Comparison of ENCODE assay signal across 8 cellular contexts in the genomic region with DNA sequence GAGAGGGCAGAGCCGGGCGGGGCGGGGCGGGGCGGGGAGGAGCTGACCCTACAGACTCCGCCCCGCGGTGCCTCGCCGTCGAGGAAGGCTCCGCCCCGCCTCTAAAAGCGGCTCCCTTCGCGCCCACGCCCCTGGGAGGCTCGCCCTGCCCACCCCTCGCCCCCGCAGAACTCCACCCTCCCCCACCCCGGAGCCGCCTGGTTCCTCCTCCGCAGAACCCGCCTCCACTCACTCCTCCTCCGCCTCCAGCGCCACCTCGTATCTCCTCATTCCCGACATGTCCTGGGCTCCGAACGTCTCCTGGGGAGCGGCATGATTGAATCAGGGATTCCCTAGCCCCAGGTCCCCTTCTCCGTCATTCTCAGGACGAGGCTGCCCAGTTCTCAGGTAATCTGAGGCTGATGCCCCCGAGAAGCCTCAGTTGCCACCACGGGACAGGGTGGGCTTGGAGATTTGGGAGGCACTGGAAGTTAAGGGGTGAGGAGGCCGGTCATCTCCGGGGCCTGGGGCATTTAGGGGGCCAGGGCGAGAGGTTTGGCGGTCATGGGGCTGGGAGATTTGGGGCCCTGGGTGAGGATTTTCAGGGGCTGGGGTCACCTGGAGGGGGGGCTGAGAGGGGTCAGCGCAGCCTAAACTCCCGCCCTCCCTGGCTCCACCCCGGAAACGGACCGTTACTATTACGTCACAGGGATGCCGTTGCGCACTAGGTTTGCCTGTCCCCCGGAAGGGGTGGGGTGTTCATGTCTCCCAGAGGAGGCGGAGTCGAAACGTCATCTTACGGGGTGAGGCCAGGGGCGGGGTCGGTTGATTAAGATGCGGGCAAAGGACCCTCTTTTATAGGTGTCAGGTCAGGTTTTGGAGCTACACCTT. TPM values are rescaled to one million over a fixed set of nuclear protein-coding genes. Genes with fewer than 3 reads are reported as not detected.
DNase-seq lines count a peak whose midpoint lies in the region; ATAC-seq and TF ChIP-seq lines count a peak whose summit lies in the region.

No MANE protein-coding gene starts in this region.

- H4K91ac ChIP-seq in IMR-90 (ENCODE audit: insufficient read depth, low read depth, low read length), result peak overlapping the region; percentile 94

- H3K9me3 ChIP-seq in CD8-positive, alpha-beta memory T cell (ENCODE audit: low read length), result no peaks in the 10 kb centered on the region
- H3K9me3 ChIP-seq in IMR-90 (ENCODE audit: control insufficient read depth, insufficient read depth, low read length) (no peaks in the 10 kb centered on the region), mucosa of descending colon (no peaks in the 10 kb centered on the region)

- H2BK5ac ChIP-seq in IMR-90 (ENCODE audit: low read depth, low read length, poor library complexity, severe bottlenecking), result peak overlapping the region; percentile 89

- WGBS in IMR-90 (ENCODE audit: extremely low coverage in 2 of 2, insufficient read length in 1 of 2), 2 experiments, result 0% methylated on average over 2 of the region's 55 CpGs; no CpG with 5 or more reads in 1 of the 2 experiments

- dilution Hi-C loops in IMR-90 (cut with HindIII; ENCODE audit: low sequenced_read_pairs, unreplicated experiment), result no loop called here

- CTCF ChIA-PET in CD8-positive, alpha-beta memory T cell (lab: Charles Lee), result interaction anchor here (1.1 to 5.0 kb wide), 9 partner anchors 10 to 49 kb away, joined by 3 to 54 read pairs (median 10); partner anchors contain the start of genes GALT, IL11RA and SIGMAR1
- CTCF ChIA-PET in IMR-90 (lab: Yijun Ruan, JAX), result interaction anchor here (1.1 to 2.4 kb wide), 3 partner anchors 13 to 36 kb away, joined by 3 to 7 read pairs (median 6); partner anchors contain the start of gene IL11RA

- peak overlapping the region; percentile 87 for H3K4me3 ChIP-seq in CD8-positive, alpha-beta memory T cell (ENCODE audit: low read length)
- H3K4me3 ChIP-seq in IMR-90 (ENCODE audit: insufficient read depth, low read depth, low read length), result peak overlapping the region; percentile 79
- peak overlapping the region; percentile 57 for H3K4me3 ChIP-seq in mucosa of descending colon

- peak overlapping the region; percentile 81 for H3K23ac ChIP-seq in IMR-90 (ENCODE audit: low read depth, low read length)

- in situ Hi-C loops in IMR-90 (cut with MboI; ENCODE audit: low sequenced_read_pairs), result no loop called here

- H2AFZ ChIP-seq in IMR-90 (replicated peaks; ENCODE audit: low read length, poor library complexity), result peak overlapping the region; percentile 96

- H3K4me1 Mint-ChIP-seq in CD8-positive, alpha-beta memory T cell, result peaks cover 34 to 55% (median 41%) of the 10 kb centered on the region in 3 donors

- peak overlapping the region; percentile 94 for H3K9ac ChIP-seq in IMR-90 (ENCODE audit: low read depth, low read length)

- peak overlapping the region; percentile 65 for H2BK120ac ChIP-seq in IMR-90 (ENCODE audit: low read depth, low read length)

- TF ChIP-seq CTCF in IMR-90 (conservative IDR thresholded peaks at IDR 0.05; ENCODE audit: low read depth, low read length) (no peak), mucosa of descending colon (IDR thresholded peaks at IDR 0.05) (no peak)

- peak overlapping the region; percentile 97 for H3K4ac ChIP-seq in IMR-90 (ENCODE audit: low read depth, low read length)

- H2BK20ac ChIP-seq in IMR-90 (ENCODE audit: low read depth, low read length), result peak overlapping the region; percentile 28

- H3K14ac ChIP-seq in IMR-90 (replicated peaks; ENCODE audit: low read depth, low read length), result peak overlapping the region; percentile 97

- H3K27me3 ChIP-seq in CD8-positive, alpha-beta memory T cell (ENCODE audit: insufficient read depth, low read length, poor library complexity, severe bottlenecking), result no peaks in the 10 kb centered on the region
- H3K27me3 ChIP-seq in IMR-90 (ENCODE audit: control insufficient read depth, insufficient read depth, low read length), result no peaks in the 10 kb centered on the region

- no peaks in the 10 kb centered on the region for H3K36me3 ChIP-seq in CD8-positive, alpha-beta memory T cell (ENCODE audit: insufficient read depth, low read length)
- H3K36me3 ChIP-seq in IMR-90 (ENCODE audit: control insufficient read depth, insufficient read depth, low read length), result peaks cover 3% of the 10 kb centered on the region; the same call in 1 of the 2 replicates
- H3K36me3 ChIP-seq in mucosa of descending colon (ENCODE audit: low read depth), result peaks cover 3% of the 10 kb centered on the region

- H4K8ac ChIP-seq in IMR-90 (ENCODE audit: low read depth in 2 of 2, low read length in 2 of 2), result peak overlapping the region; percentile 79 to 93

- ATAC-seq in GM21526 (IDR thresholded peaks at IDR 0.05; ENCODE audit: low FRiP score, unreplicated experiment), result peak; percentile 73
- peak; percentile 91 for ATAC-seq in IMR-90 (ENCODE audit: low read depth)
- peak; percentile 92 for ATAC-seq in mucosa of descending colon

- intact Hi-C loops in IMR-90 (cut with micrococcal nuclease) (no loop called here), mucosa of descending colon (cut with DNase I, micrococcal nuclease) (no loop called here)

- H2AK5ac ChIP-seq in IMR-90 (ENCODE audit: low read depth, low read length), result peak overlapping the region; percentile 96

- H2BK15ac ChIP-seq in IMR-90 (ENCODE audit: low read depth, low read length), result peak overlapping the region; percentile 71; the same call in 1 of the 3 replicates

- peak overlapping the region; percentile 96 for H3K27ac ChIP-seq in CD8-positive, alpha-beta memory T cell (ENCODE audit: low read depth, low read length)
- H3K27ac ChIP-seq in IMR-90 (ENCODE audit: insufficient read depth, low read length) (peak overlapping the region; percentile 88), epithelial cell of prostate (peak overlapping the region; percentile 83)

- TF ChIP-seq RAD21 in IMR-90 (IDR thresholded peaks at IDR 0.05; ENCODE audit: low read length), result no peak

- peak; percentile 94 for TF ChIP-seq POLR2A in IMR-90 (IDR thresholded peaks at IDR 0.05; ENCODE audit: low read depth, low read length)

- peaks cover 10% of the 10 kb centered on the region for H3K9me1 ChIP-seq in IMR-90 (ENCODE audit: insufficient read depth, low read length)

- peaks cover 5 to 14% (median 13%) of the 10 kb centered on the region in 3 donors for H3K36me3 Mint-ChIP-seq in CD8-positive, alpha-beta memory T cell

- peak overlapping the region; percentile 98 for H2AK9ac ChIP-seq in IMR-90 (replicated peaks; ENCODE audit: low read depth, low read length, poor library complexity)

- H3K9me3 Mint-ChIP-seq in CD8-positive, alpha-beta memory T cell, result peaks cover 0 to 11% (median 4%) of the 10 kb centered on the region in 5 donors

- H3K4me3 Mint-ChIP-seq in CD8-positive, alpha-beta memory T cell, result peak overlapping the region; percentile 82 to 97 (median 89)

- POLR2A ChIA-PET in CD8-positive, alpha-beta memory T cell (lab: Charles Lee), result interaction anchor here (0.7 to 3.0 kb wide), 5 partner anchors 19 to 53 kb away, joined by 3 to 20 read pairs (median 3); partner anchors contain the start of genes DCTN3, GALT and RPP25L
- POLR2A ChIA-PET in IMR-90 (lab: Charles Lee; ENCODE audit: unreplicated experiment), result no interaction called here

- BruUV-seq in IMR-90 (replicated peaks; lab: Mats Ljungman, UMichigan), result TSS peak; percentile 56

- peaks cover 48% of the 10 kb centered on the region for H3K4me1 ChIP-seq in CD8-positive, alpha-beta memory T cell (ENCODE audit: insufficient read depth, low read length)
- H3K4me1 ChIP-seq in IMR-90 (ENCODE audit: control insufficient read depth, insufficient read depth, low read length) (no peaks in the 10 kb centered on the region), mucosa of descending colon (ENCODE audit: low read depth) (peaks cover 4% of the 10 kb centered on the region)

- H4K5ac ChIP-seq in IMR-90 (ENCODE audit: low read depth, low read length), result peak overlapping the region; percentile 88

- H3K27ac Mint-ChIP-seq in CD8-positive, alpha-beta memory T cell, result peak overlapping the region; percentile 87 to 99 (median 98)

- H4K20me1 ChIP-seq in IMR-90 (ENCODE audit: insufficient read depth, low read length), result peaks cover 9% of the 10 kb centered on the region

- peak overlapping the region; percentile 96 for H3K4me2 ChIP-seq in IMR-90 (ENCODE audit: low read depth, low read length)

- H3K27me3 Mint-ChIP-seq in CD8-positive, alpha-beta memory T cell, result peaks cover 0 to 4% of the 10 kb centered on the region in 2 donors

- H3K79me1 ChIP-seq in IMR-90 (ENCODE audit: low read depth in 1 of 2, low read length in 2 of 2), result peaks cover 31 to 43% of the 10 kb centered on the region in 2 experiments

- H3K56ac ChIP-seq in IMR-90 (ENCODE audit: extremely low read depth, insufficient read depth, low read length), result peak overlapping the region; percentile 90

- H3K18ac ChIP-seq in IMR-90 (ENCODE audit: low read depth, low read length), result peak overlapping the region; percentile 80

- peak; percentile 84 to 93 (median 86) for DNase-seq in CD8-positive, alpha-beta memory T cell
- peak; percentile 95 for DNase-seq in IMR-90
- peak; percentile 95 for DNase-seq in OCI-M1 (lab: John Stamatoyannopoulos, UW)
- DNase-seq in activated T-cell treated with anti-CD3 and anti-CD28 coated beads, Interleukin-2, amount 50 U/mL, for 1 hour, result peak; percentile 89
- peak; percentile 62 for DNase-seq in epithelial cell of prostate (ENCODE audit: low read depth, low spot score)
- peak; percentile 95 to 98 (median 96) for DNase-seq in mucosa of descending colon
- peak; percentile 73 to 87 for DNase-seq in stimulated activated CD8-positive, alpha-beta memory T cell treated with anti-CD3 and anti-CD28 coated beads, Interleukin-2, amount 100 ng/mL, for 1 hour (ENCODE audit: low read depth in 2 of 2)

RNA-seq across cellular contexts. Expression of gene CCL27, which starts 3.2 kb away (rescaled TPM):
- under 1 TPM; 0.35 to 0.39 TPM for total RNA-seq in CD8-positive, alpha-beta memory T cell
- not detected for polyA plus RNA-seq in CD8-positive, alpha-beta memory T cell
- total RNA-seq in IMR-90 (2012; rRNA removed) (0.18 TPM in 1 of 2 replicates, not detected in the other), mucosa of descending colon (not detected)
- 0.17 and 0.26 TPM in 2 replicates for polyA plus RNA-seq in IMR-90 (2012; rRNA removed)
- 0.04 TPM in 1 of 2 replicates, not detected in the other for polyA plus RNA-seq in IMR-90 (2012; cell fraction: cytosol; rRNA removed)
- polyA plus RNA-seq in IMR-90 (2012; cell fraction: nucleus; rRNA removed; ENCODE audit: low replicate concordance), result 0.20 and 0.40 TPM in 2 replicates

RNA-seq across cellular contexts. Expression of gene IL11RA, which starts 13.6 kb away (rescaled TPM):
- 10 to 100 TPM; 15.6 to 16.5 TPM for total RNA-seq in CD8-positive, alpha-beta memory T cell
- 5.3 TPM for polyA plus RNA-seq in CD8-positive, alpha-beta memory T cell
- total RNA-seq in IMR-90 (2012; rRNA removed), result 6.9 and 8.2 TPM in 2 replicates
- polyA plus RNA-seq in IMR-90 (2012; rRNA removed), result 15.9 and 19.2 TPM in 2 replicates
- 15.4 and 16.4 TPM in 2 replicates for polyA plus RNA-seq in IMR-90 (2012; cell fraction: cytosol; rRNA removed)
- 81.4 and 161 TPM in 2 replicates for polyA plus RNA-seq in IMR-90 (2012; cell fraction: nucleus; rRNA removed; ENCODE audit: low replicate concordance)
- total RNA-seq in mucosa of descending colon, result 10 to 100 TPM; 18.8 to 57.4 (median 41.0) TPM

RNA-seq across cellular contexts. Expression of gene GALT, which starts 19.1 kb away (rescaled TPM):
- 10 to 100 TPM; 41.7 to 43.0 TPM for total RNA-seq in CD8-positive, alpha-beta memory T cell
- 42.8 TPM for polyA plus RNA-seq in CD8-positive, alpha-beta memory T cell
- 12.5 and 15.8 TPM in 2 replicates for total RNA-seq in IMR-90 (2012; rRNA removed)
- 34.6 and 36.6 TPM in 2 replicates for polyA plus RNA-seq in IMR-90 (2012; rRNA removed)
- polyA plus RNA-seq in IMR-90 (2012; cell fraction: cytosol; rRNA removed), result 17.9 and 19.0 TPM in 2 replicates
- polyA plus RNA-seq in IMR-90 (2012; cell fraction: nucleus; rRNA removed; ENCODE audit: low replicate concordance), result 231 and 346 TPM in 2 replicates
- total RNA-seq in mucosa of descending colon, result 10 to 100 TPM; 42.0 to 85.6 (median 63.3) TPM

RNA-seq across cellular contexts. Expression of gene CCL19, which starts 25.5 kb away (rescaled TPM):
- not detected for total RNA-seq in CD8-positive, alpha-beta memory T cell
- polyA plus RNA-seq in CD8-positive, alpha-beta memory T cell, result not detected
- total RNA-seq in IMR-90 (2012; rRNA removed), result not detected in 2 replicates
- polyA plus RNA-seq in IMR-90 (2012; rRNA removed), result not detected in 2 replicates
- polyA plus RNA-seq in IMR-90 (2012; cell fraction: cytosol; rRNA removed), result not detected in 2 replicates
- not detected in 2 replicates for polyA plus RNA-seq in IMR-90 (2012; cell fraction: nucleus; rRNA removed; ENCODE audit: low replicate concordance)
- 1 to 10 TPM; 1.3 to 8.7 (median 1.6) TPM for total RNA-seq in mucosa of descending colon

RNA-seq across cellular contexts. Expression of gene SIGMAR1, which starts 28.0 kb away (rescaled TPM):
- 100 to 1,000 TPM; 138 to 141 TPM for total RNA-seq in CD8-positive, alpha-beta memory T cell
- polyA plus RNA-seq in CD8-positive, alpha-beta memory T cell, result 95.4 TPM
- total RNA-seq in IMR-90 (2012; rRNA removed) (38.6 and 44.6 TPM in 2 replicates), mucosa of descending colon (10 to 100 TPM; 48.1 to 59.8 (median 49.6) TPM)
- 88.9 and 93.1 TPM in 2 replicates for polyA plus RNA-seq in IMR-90 (2012; rRNA removed)
- 77.6 and 124 TPM in 2 replicates for polyA plus RNA-seq in IMR-90 (2012; cell fraction: cytosol; rRNA removed)
- 17.7 and 38.8 TPM in 2 replicates for polyA plus RNA-seq in IMR-90 (2012; cell fraction: nucleus; rRNA removed; ENCODE audit: low replicate concordance)

Comparison
In these comparisons a context has a peak if more than half of its experiments do, and no peak if none do; other contexts are left out.
1. Peak in every context shown above with its lines: DNase-seq, ATAC-seq, H3K4me3 ChIP-seq and H3K27ac ChIP-seq.